ENCODE assay signal across 8 cellular contexts in the genomic region with DNA sequence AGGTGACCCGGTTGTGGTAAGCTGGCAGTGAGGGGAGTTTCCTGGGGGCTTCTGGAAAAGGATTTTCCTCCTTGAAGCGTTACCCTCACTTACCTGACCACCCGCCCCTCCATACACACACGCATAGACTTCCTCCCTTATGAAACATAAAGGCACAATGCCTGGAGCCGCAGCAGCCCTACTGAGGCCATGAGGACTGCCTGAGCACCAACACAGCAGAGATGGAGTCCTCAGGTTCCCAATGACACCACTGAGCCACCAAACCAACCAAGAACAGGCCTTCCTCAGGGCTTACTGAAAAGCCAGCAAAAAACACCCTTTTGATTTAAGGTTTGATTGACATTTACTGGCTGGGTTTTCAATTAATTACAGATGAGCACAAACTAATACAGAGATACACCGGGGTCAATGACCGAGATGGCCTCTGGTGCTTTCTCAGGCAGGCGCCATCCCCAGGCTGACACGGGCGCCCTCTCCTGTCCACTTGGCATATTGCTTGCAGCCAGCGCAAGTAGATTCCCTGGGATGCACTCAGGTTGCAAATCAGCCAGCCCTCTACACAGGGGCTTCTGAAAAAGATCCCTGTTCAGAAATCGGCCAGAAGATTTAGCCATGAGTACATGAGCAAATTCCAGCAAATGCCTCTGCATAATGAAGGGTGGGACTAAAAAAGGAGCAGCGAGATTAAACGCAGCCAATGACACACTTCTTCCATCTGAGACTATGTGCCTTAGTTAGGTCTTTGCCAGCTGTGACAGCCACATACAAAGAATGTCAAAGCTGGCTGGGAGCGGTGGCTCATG. TPM values are rescaled to one million over a fixed set of nuclear protein-coding genes. Genes with fewer than 3 reads are reported as not detected.
DNase-seq lines count a peak whose midpoint lies in the region; ATAC-seq, FAIRE-seq and TF ChIP-seq lines count a peak whose summit lies in the region.

No MANE protein-coding gene starts in this region.

- WGBS in pancreas, 2 donors, result 60% methylated on average over 15 of the region's 15 CpGs

- no peaks in the 10 kb centered on the region for H3K27me3 ChIP-seq in pancreas

- no peak for FAIRE-seq in pancreas (lab: Jason Lieb, UNC)

- H3K4me3 ChIP-seq in fibroblast of pulmonary artery (replicated peaks; ENCODE audit: low read depth, low read length), result no peak overlapping the region
- no peak overlapping the region for H3K4me3 ChIP-seq in pancreas

- DNase-seq in NCI-H82 treated with DMSO at 0.1 percent for 48 hours (lab: John Stamatoyannopoulos, UW; ENCODE audit: unreplicated experiment) (peak; percentile 28), fibroblast of pulmonary artery (ENCODE audit: low read depth) (peak; percentile 46), pancreas (peak in 4 of 6 donors; percentile 43 to 82 (median 59)), NCI-H774 (lab: John Stamatoyannopoulos, UW) (no peak), NCI-H2107 treated with DMSO at 0.1 percent for 48 hours (lab: John Stamatoyannopoulos, UW; ENCODE audit: unreplicated experiment) (no peak), hippocampal formation (lab: John Stamatoyannopoulos, UW) (no peak)
- DNase-seq in activated T-cell treated with anti-CD3 and anti-CD28 coated beads, Interleukin-2, amount 50 U/mL, for 48 hours, result peak; percentile 81 to 84

- peak; percentile 78 for TF ChIP-seq CTCF in GM12873 (IDR thresholded peaks at IDR 0.05; ENCODE audit: insufficient read depth, low read depth, low read length, missing control alignments)
- peak; percentile 88 for TF ChIP-seq CTCF in fibroblast of pulmonary artery (IDR thresholded peaks at IDR 0.05; ENCODE audit: low read length, missing control alignments)
- peak; percentile 25 to 58 (median 45) for TF ChIP-seq CTCF in pancreas (IDR thresholded peaks at IDR 0.05)

- intact Hi-C loops in pancreas (cut with DNase I), result no loop called here

- H3K4me1 ChIP-seq in pancreas, result no peaks in the 10 kb centered on the region

- H3K36me3 ChIP-seq in pancreas, result no peaks in the 10 kb centered on the region

- no peak overlapping the region for H3K27ac ChIP-seq in pancreas

- ATAC-seq in pancreas, result peak; percentile 52 to 91 (median 86)

- no peaks in the 10 kb centered on the region for H3K9me3 ChIP-seq in pancreas

RNA-seq across cellular contexts. Expression of a gene that starts 14.8 kb away (rescaled TPM):
- total RNA-seq in pancreas, result 1 to 10 TPM; 3.4 to 8.0 (median 6.0) TPM
- 1 to 10 TPM; 3.7 to 3.8 TPM for polyA plus RNA-seq in pancreas

RNA-seq across cellular contexts. Expression of a gene that starts 32.2 kb away (rescaled TPM):
- total RNA-seq in pancreas, result 1 to 10 TPM in 3 of 6 donors, under 1 TPM in 3; 0.56 to 2.2 (median 0.99) TPM
- 1 to 10 TPM; 2.4 to 3.0 TPM for polyA plus RNA-seq in pancreas

Comparison
In these comparisons a context has a peak if more than half of its experiments do, and no peak if none do; other contexts are left out.
1. DNase-seq: peak in NCI-H82 treated with DMSO at 0.1 percent for 48 hours (single experiment), activated T-cell treated with anti-CD3 and anti-CD28 coated beads, Interleukin-2, amount 50 U/mL, for 48 hours (2 of 2), fibroblast of pulmonary artery (single experiment) and pancreas (4 of 6); none in NCI-H774 (single experiment), NCI-H2107 treated with DMSO at 0.1 percent for 48 hours (single experiment) and hippocampal formation (0 of 2).
2. Peak in every context shown above with its lines, with median percentiles within 50 percentile points of each other: CTCF ChIP-seq.